In genomic region chrX:70694339-70695122, GRCh38 we compare ENCODE assay signal across 19 cellular contexts.
"Had no signal": no experiment of that assay in that cellular context is flagged by ENCODE, and none has a peak within 500 bp of the region (broad histone marks: within the 10 kb centered on the region; RNA-seq: fewer than 3 reads in every experiment).

No MANE protein-coding gene starts in this region.

- H3K27ac Mint-ChIP-seq: naive B cell; stimulated activated naive B cell treated with anti-CD40 and anti-IgM and Interleukin-4, amounts not matched to agents 10 μg/mL and 1 μg/mL and 100 μg/mL, for 72 hours had no signal

- H3K4me3 Mint-ChIP-seq: naive B cell; stimulated activated naive B cell treated with anti-CD40 and anti-IgM and Interleukin-4, amounts not matched to agents 10 μg/mL and 1 μg/mL and 100 μg/mL, for 72 hours had no signal

- H3K27ac ChIP-seq: heart left ventricle, neutrophil, spleen had no signal

- H3K4me1 Mint-ChIP-seq: naive B cell; stimulated activated naive B cell treated with anti-CD40 and anti-IgM and Interleukin-4, amounts not matched to agents 10 μg/mL and 1 μg/mL and 100 μg/mL, for 72 hours had no signal

- FAIRE-seq: endometrium, frontal cortex, islet of Langerhans, urothelium cell line had no signal

- H3K36me3 Mint-ChIP-seq: naive B cell; stimulated activated naive B cell treated with anti-CD40 and anti-IgM and Interleukin-4, amounts not matched to agents 10 μg/mL and 1 μg/mL and 100 μg/mL, for 72 hours had no signal

- DNase-seq: effector memory CD4-positive, alpha-beta T cell; heart left ventricle; hippocampal formation; kidney glomerular epithelial cell; mesendoderm; naive B cell; posterior cingulate gyrus; spleen; stimulated activated CD4-positive, alpha-beta T cell treated with anti-CD3 and anti-CD28 coated beads, Interleukin-15, amount 100 ng/mL, for 24 hours; stimulated activated CD4-positive, alpha-beta T cell treated with anti-CD3 and anti-CD28 coated beads, Interleukin-1b, Interleukin-23, amount 100 ng/mL, for 48 hours; stimulated activated CD4-positive, alpha-beta T cell treated with anti-CD3 and anti-CD28 coated beads, Interleukin-4, amount 100 ng/mL, for 24 hours; stimulated activated naive B cell treated with anti-CD40 and anti-IgM and Interleukin-4, amounts not matched to agents 10 μg/mL and 1 μg/mL and 100 μg/mL, for 72 hours had no signal

- H3K4me3 ChIP-seq: heart left ventricle, spleen had no signal

- H3K9me3 Mint-ChIP-seq: stimulated activated naive B cell treated with anti-CD40 and anti-IgM and Interleukin-4, amounts not matched to agents 10 μg/mL and 1 μg/mL and 100 μg/mL, for 72 hours had no signal

- H3K36me3 ChIP-seq: heart left ventricle, neutrophil, spleen had no signal

- H3K27me3 ChIP-seq: heart left ventricle, neutrophil, spleen had no signal

- H3K9me3 ChIP-seq: neutrophil had no signal

- H3K27me3 Mint-ChIP-seq: naive B cell had no signal

- ATAC-seq: esophagus mucosa; heart left ventricle; sciatic nerve; stimulated activated naive B cell treated with anti-CD40 and anti-IgM and Interleukin-4, amounts not matched to agents 10 μg/mL and 1 μg/mL and 100 μg/mL, for 72 hours had no signal

- H3K4me1 ChIP-seq: heart left ventricle, spleen had no signal
